15 cellular contexts compared by ENCODE assay signal in the genomic region with DNA sequence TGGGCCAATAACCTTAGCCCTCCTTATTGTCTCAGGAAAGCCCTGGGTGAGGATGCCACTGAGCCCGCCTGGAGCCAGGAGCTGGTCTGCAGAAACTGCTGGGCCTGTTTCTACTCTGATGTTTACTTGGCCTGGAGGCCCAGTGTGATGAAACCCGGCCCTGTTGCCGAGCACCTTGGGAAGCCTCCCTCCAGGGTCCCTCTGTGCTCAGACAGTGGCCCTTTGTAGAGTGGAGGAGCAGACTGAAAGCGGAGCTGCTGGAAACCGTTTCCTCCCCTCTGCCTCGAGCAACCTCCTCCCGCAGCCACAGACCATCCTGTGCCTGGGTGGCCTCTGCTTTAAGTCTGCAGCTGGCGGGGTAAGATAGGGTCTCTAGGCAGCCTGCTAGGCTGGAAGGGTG.
DNase-seq lines count a peak whose midpoint lies in the region; ATAC-seq and TF ChIP-seq lines count a peak whose summit lies in the region.
"Had no signal": no experiment of that assay in that cellular context is flagged by ENCODE, and none has a peak within 500 bp of the region (broad histone marks: within the 10 kb centered on the region; RNA-seq: fewer than 3 reads in every experiment).

No MANE protein-coding gene starts in this region.

- peaks cover 23% of the 10 kb centered on the region for H3K4me1 Mint-ChIP-seq in type B pancreatic cell (ENCODE audit: unreplicated experiment)
- H3K4me1 Mint-ChIP-seq: naive thymus-derived CD8-positive, alpha-beta T cell had no signal

- no peak overlapping the region for H3K27ac ChIP-seq in mammary epithelial cell (ENCODE audit: insufficient read depth, low read depth, low read length)
- H3K27ac ChIP-seq: gastroesophageal sphincter had no signal

- no peaks in the 10 kb centered on the region for H3K27me3 Mint-ChIP-seq in type B pancreatic cell

- no peaks in the 10 kb centered on the region for H3K36me3 ChIP-seq in mammary epithelial cell (ENCODE audit: insufficient read depth, low read length)
- H3K36me3 ChIP-seq: gastroesophageal sphincter had no signal

- ATAC-seq in Right ventricle myocardium inferior: peak; percentile 67
- no peak for ATAC-seq in Right ventricle myocardium superior (ENCODE audit: poor library complexity)
- ATAC-seq in GM19324 (IDR thresholded peaks at IDR 0.05; ENCODE audit: low FRiP score, unreplicated experiment): no peak
- ATAC-seq: gastroesophageal sphincter; naive thymus-derived CD8-positive, alpha-beta T cell had no signal

- H3K36me3 Mint-ChIP-seq in type B pancreatic cell: no peaks in the 10 kb centered on the region
- H3K36me3 Mint-ChIP-seq: naive thymus-derived CD8-positive, alpha-beta T cell had no signal

- H3K27ac Mint-ChIP-seq in type B pancreatic cell: peak overlapping the region; percentile 7
- H3K27ac Mint-ChIP-seq: naive thymus-derived CD8-positive, alpha-beta T cell had no signal

- no peaks in the 10 kb centered on the region for H3K9me3 ChIP-seq in mammary epithelial cell (replicated peaks; ENCODE audit: insufficient read depth, low read length)
- H3K9me3 ChIP-seq: gastroesophageal sphincter had no signal

- BruUV-seq in mammary epithelial cell (replicated peaks; lab: Mats Ljungman, UMichigan): no TSS peak

- no peaks in the 10 kb centered on the region for H3K27me3 ChIP-seq in mammary epithelial cell (ENCODE audit: insufficient read depth, low read length)

- H3K4me3 Mint-ChIP-seq in type B pancreatic cell: no peak overlapping the region
- H3K4me3 Mint-ChIP-seq: naive thymus-derived CD8-positive, alpha-beta T cell had no signal

- H3K4me3 ChIP-seq in mammary epithelial cell (replicated peaks in 1 of 3; ENCODE audit: insufficient read depth in 1 of 3, low read depth in 2 of 3, low read length in 3 of 3): no peak overlapping the region
- H3K4me3 ChIP-seq: gastroesophageal sphincter had no signal

- no peak for DNase-seq in Right ventricle myocardium inferior (ENCODE audit: missing footprints)
- DNase-seq in Right ventricle myocardium superior: no peak
- no peak for DNase-seq in mammary epithelial cell
- peak; percentile 79 for DNase-seq in medulla oblongata (ENCODE audit: extremely low spot score)
- no peak for DNase-seq in type B pancreatic cell (ENCODE audit: extremely low spot score, unreplicated experiment)
- DNase-seq in activated CD8-positive, alpha-beta memory T cell treated with anti-CD3 and anti-CD28 coated beads for 24 hours: no peak
- no peak for DNase-seq in stimulated activated CD4-positive, alpha-beta T cell treated with anti-CD3 and anti-CD28 coated beads, Interleukin-4, amount 100 ng/mL, for 4 hours
- DNase-seq: activated CD4-positive, alpha-beta T cell treated with anti-CD3 and anti-CD28 coated beads, Interleukin-2, amount 50 U/mL, for 4 hours; COR-L47; naive thymus-derived CD8-positive, alpha-beta T cell; NCI-H2081 treated with DMSO at 0.1 percent for 48 hours; NCI-H82; SHP77 treated with DMSO at 0.1 percent for 48 hours had no signal

- no peaks in the 10 kb centered on the region for H3K79me2 ChIP-seq in mammary epithelial cell (ENCODE audit: insufficient read depth, low read length)

- no peaks in the 10 kb centered on the region for H3K9me3 Mint-ChIP-seq in type B pancreatic cell
- H3K9me3 Mint-ChIP-seq: naive thymus-derived CD8-positive, alpha-beta T cell had no signal

- peaks cover 1% of the 10 kb centered on the region for H3K4me1 ChIP-seq in mammary epithelial cell (ENCODE audit: insufficient read depth, low read length)

- dilution Hi-C loops in mammary epithelial cell (cut with HindIII; ENCODE audit: low sequenced_read_pairs): no loop called here

- no peak for TF ChIP-seq CTCF in mammary epithelial cell (conservative IDR thresholded peaks at IDR 0.05 in 1 of 2, IDR thresholded peaks at IDR 0.05 in 1 of 2; ENCODE audit: extremely low read depth in 1 of 2, insufficient read depth in 1 of 2, low read depth in 1 of 2, low read length in 2 of 2)
- no peak for TF ChIP-seq CTCF in type B pancreatic cell (conservative IDR thresholded peaks at IDR 0.05)

- H3K9ac ChIP-seq in mammary epithelial cell (ENCODE audit: insufficient read depth, low read length): no peak overlapping the region

- H4K20me1 ChIP-seq in mammary epithelial cell (ENCODE audit: insufficient read depth, low read length): no peaks in the 10 kb centered on the region

- in situ Hi-C loops in mammary epithelial cell (cut with MboI; ENCODE audit: low sequenced_read_pairs in 2 of 2): no loop called here

- CTCF ChIA-PET in mammary epithelial cell (lab: Charles Lee; ENCODE audit: low non-redundant PET): no interaction called here

- peak overlapping the region; percentile 49 for H2AFZ ChIP-seq in mammary epithelial cell (ENCODE audit: low read depth, low read length)

- WGBS in mammary epithelial cell (ENCODE audit: low coverage, missing lambda C conversion rate): 28% methylated on average over 8 of the region's 8 CpGs

- intact Hi-C loops in Right ventricle myocardium inferior (cut with DNase I) (no loop called here), Right ventricle myocardium superior (cut with DNase I) (no loop called here), mammary epithelial cell (cut with micrococcal nuclease) (no loop called here)

- H3K4me2 ChIP-seq in mammary epithelial cell (ENCODE audit: insufficient read depth, low read depth, low read length): no peak overlapping the region
